13 cellular contexts compared by ENCODE assay signal in genomic region chr14:93133476-93133875, GRCh38. TPM values are rescaled to one million over a fixed set of nuclear protein-coding genes. Genes with fewer than 3 reads are reported as not detected.
DNase-seq lines count a peak whose midpoint lies in the region; ATAC-seq and TF ChIP-seq lines count a peak whose summit lies in the region.
"Had no signal": no experiment of that assay in that cellular context is flagged by ENCODE, and none has a peak within 500 bp of the region (broad histone marks: within the 10 kb centered on the region; RNA-seq: fewer than 3 reads in every experiment).

No MANE protein-coding gene starts in this region.

- H3K4me3 Mint-ChIP-seq in CD14-positive monocyte = peak overlapping the region in 1 of 2 donors; percentile 73
- no peak overlapping the region for H3K4me3 Mint-ChIP-seq in dendritic cell treated with granulocyte-macrophage colony-stimulating factor and Interleukin-4, amounts not matched to agents 40 ng/mL and 50 ng/mL, for 4 days
- H3K4me3 Mint-ChIP-seq in endodermal cell = no peak overlapping the region

- TF ChIP-seq CTCF in CD14-positive monocyte (IDR thresholded peaks at IDR 0.05) (no peak), omental fat pad (IDR thresholded peaks at IDR 0.05) (no peak), endodermal cell (conservative IDR thresholded peaks at IDR 0.05) (no peak)

- H3K9me3 ChIP-seq in endodermal cell (ENCODE audit: control insufficient read depth, low read length) = no peaks in the 10 kb centered on the region
- H3K9me3 ChIP-seq: SJSA1 had no signal

- intact Hi-C loops in CD14-positive monocyte (cut with micrococcal nuclease) (no loop called here), posterior cingulate gyrus (cut with DNase I) (no loop called here)
- intact Hi-C loops in dendritic cell treated with granulocyte-macrophage colony-stimulating factor and Interleukin-4, amounts not matched to agents 40 ng/mL and 50 ng/mL, for 4 days (cut with micrococcal nuclease) = no loop called here

- H3K27me3 Mint-ChIP-seq in CD14-positive monocyte (ENCODE audit: low read depth in 3 of 3) = peaks cover 1 to 4% (median 1%) of the 10 kb centered on the region in 3 donors
- H3K27me3 Mint-ChIP-seq in dendritic cell treated with granulocyte-macrophage colony-stimulating factor and Interleukin-4, amounts not matched to agents 40 ng/mL and 50 ng/mL, for 4 days = no peaks in the 10 kb centered on the region
- H3K27me3 Mint-ChIP-seq in endodermal cell (ENCODE audit: insufficient read depth) = peaks cover 1% of the 10 kb centered on the region

- no peak overlapping the region for H3K4me3 ChIP-seq in endodermal cell (ENCODE audit: low read length)
- H3K4me3 ChIP-seq: SJSA1 had no signal

- WGBS in endodermal cell (ENCODE audit: insufficient coverage in 1 of 2, insufficient read length in 1 of 2), 2 experiments = 93 to 96% methylated on average over 7 to 8 of the region's 8 CpGs

- no peak overlapping the region for H3K9ac ChIP-seq in endodermal cell (ENCODE audit: extremely low read depth, low read length, poor library complexity, severe bottlenecking)

- no peaks in the 10 kb centered on the region for H3K4me1 ChIP-seq in endodermal cell (ENCODE audit: control insufficient read depth, insufficient read depth, low read length)

- H3K27ac ChIP-seq in endodermal cell (ENCODE audit: low read depth, low read length) = no peak overlapping the region
- H3K27ac ChIP-seq: SJSA1 had no signal

- H3K9me3 Mint-ChIP-seq in CD14-positive monocyte = no peaks in the 10 kb centered on the region
- H3K9me3 Mint-ChIP-seq in dendritic cell treated with granulocyte-macrophage colony-stimulating factor and Interleukin-4, amounts not matched to agents 40 ng/mL and 50 ng/mL, for 4 days = no peaks in the 10 kb centered on the region
- no peaks in the 10 kb centered on the region for H3K9me3 Mint-ChIP-seq in endodermal cell

- H3K36me3 ChIP-seq in endodermal cell (ENCODE audit: control insufficient read depth, insufficient read depth, low read length) = no peaks in the 10 kb centered on the region
- H3K36me3 ChIP-seq: SJSA1 had no signal

- DNase-seq in CD14-positive monocyte (ENCODE audit: low spot score) (peak; percentile 61), NCI-H226 (peak; percentile 59), omental fat pad (ENCODE audit: low spot score) (no peak), OCI-M1 (lab: John Stamatoyannopoulos, UW) (no peak), endodermal cell (no peak), posterior cingulate gyrus (no peak)
- DNase-seq: activated T-cell treated with anti-CD3 and anti-CD28 coated beads, Interleukin-2, amount 50 U/mL, for 48 hours; midbrain; stimulated activated CD4-positive, alpha-beta T cell treated with anti-CD3 and anti-CD28 coated beads, Interleukin-4, amount 100 ng/mL, for 24 hours; stimulated activated naive CD4-positive, alpha-beta T cell treated with Interleukin-2 at 50 U/mL for 16 hours had no signal

- ATAC-seq in omental fat pad (ENCODE audit: low FRiP score) (peak; percentile 62), HG02610 (IDR thresholded peaks at IDR 0.05; ENCODE audit: unreplicated experiment) (no peak)

- peak overlapping the region; percentile 87 to 98 (median 93) for H3K27ac Mint-ChIP-seq in CD14-positive monocyte
- H3K27ac Mint-ChIP-seq in dendritic cell treated with granulocyte-macrophage colony-stimulating factor and Interleukin-4, amounts not matched to agents 40 ng/mL and 50 ng/mL, for 4 days = peak overlapping the region; percentile 57
- H3K27ac Mint-ChIP-seq in endodermal cell = no peak overlapping the region

- H3K36me3 Mint-ChIP-seq in CD14-positive monocyte (no peaks in the 10 kb centered on the region), endodermal cell (ENCODE audit: low read depth) (no peaks in the 10 kb centered on the region)
- H3K36me3 Mint-ChIP-seq in dendritic cell treated with granulocyte-macrophage colony-stimulating factor and Interleukin-4, amounts not matched to agents 40 ng/mL and 50 ng/mL, for 4 days (ENCODE audit: low read depth) = no peaks in the 10 kb centered on the region

- H3K4me1 Mint-ChIP-seq in CD14-positive monocyte (peaks cover 57% of the 10 kb centered on the region), endodermal cell (peaks cover 3% of the 10 kb centered on the region)
- peaks cover 45% of the 10 kb centered on the region for H3K4me1 Mint-ChIP-seq in dendritic cell treated with granulocyte-macrophage colony-stimulating factor and Interleukin-4, amounts not matched to agents 40 ng/mL and 50 ng/mL, for 4 days (ENCODE audit: low read depth)

- no peaks in the 10 kb centered on the region for H3K27me3 ChIP-seq in endodermal cell (ENCODE audit: control insufficient read depth, insufficient read depth, low read length, poor library complexity, severe bottlenecking)
- H3K27me3 ChIP-seq: SJSA1 had no signal

RNA-seq across cellular contexts. Expression of gene ITPK1, which starts 17.8 kb away (rescaled TPM):
- polyA plus RNA-seq in CD14-positive monocyte = 10 to 100 TPM; 57.1 to 63.0 TPM
- total RNA-seq in omental fat pad = 10 to 100 TPM; 32.6 to 94.9 (median 54.6) TPM
- 10 to 100 TPM; 59.9 to 66.9 TPM for total RNA-seq in endodermal cell
- polyA plus RNA-seq in endodermal cell (2013, experiment 1 of 2) = 30.1 TPM
- 32.0 TPM for polyA plus RNA-seq in endodermal cell (2013, experiment 2 of 2)

RNA-seq across cellular contexts. Expression of gene MOAP1, which starts 51.2 kb away (rescaled TPM):
- polyA plus RNA-seq in CD14-positive monocyte = 10 to 100 TPM; 22.5 to 22.6 TPM
- total RNA-seq in omental fat pad = 10 to 100 TPM; 18.0 to 29.6 (median 24.3) TPM
- total RNA-seq in endodermal cell = 10 to 100 TPM; 15.8 to 23.6 TPM
- 23.2 TPM for polyA plus RNA-seq in endodermal cell (2013, experiment 1 of 2)
- 22.6 TPM for polyA plus RNA-seq in endodermal cell (2013, experiment 2 of 2)

RNA-seq across cellular contexts. Expression of gene LYSET, which starts 51.6 kb away (rescaled TPM):
- 10 to 100 TPM; 36.9 to 43.3 TPM for polyA plus RNA-seq in CD14-positive monocyte
- 10 to 100 TPM in 2 of 4 donors, 1 to 10 TPM in 2; 5.7 to 18.5 (median 9.2) TPM for total RNA-seq in omental fat pad
- total RNA-seq in endodermal cell = 10 to 100 TPM; 25.0 to 27.9 TPM
- 37.2 TPM for polyA plus RNA-seq in endodermal cell (2013, experiment 1 of 2)
- 27.9 TPM for polyA plus RNA-seq in endodermal cell (2013, experiment 2 of 2)

Comparison
In these comparisons a context has a peak if more than half of its experiments do, and no peak if none do; other contexts are left out.
1. DNase-seq: peak in CD14-positive monocyte (single experiment) and NCI-H226 (single experiment); none in omental fat pad (single experiment), OCI-M1 (single experiment), endodermal cell (single experiment) and posterior cingulate gyrus (0 of 10).